3 cellular contexts compared by ENCODE assay signal in the genomic region with DNA sequence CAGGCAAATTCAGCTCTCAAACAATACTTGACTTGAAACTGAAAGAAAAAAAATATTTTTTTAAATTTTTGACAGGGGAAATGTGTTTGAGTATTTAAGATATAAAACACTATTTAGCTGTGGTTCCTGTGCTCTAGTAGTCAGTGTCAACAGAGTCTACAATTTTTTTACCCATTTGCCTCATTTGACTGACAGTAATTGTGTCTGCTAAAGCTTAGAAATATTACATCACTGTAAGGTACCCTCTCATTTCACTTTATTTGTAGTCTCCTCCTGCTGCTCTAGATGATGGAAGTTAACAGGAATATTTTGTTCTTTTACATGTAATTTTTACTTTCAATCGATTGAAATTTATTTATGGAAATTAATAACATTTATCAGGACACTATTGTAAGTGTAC.
"Had no signal": no experiment of that assay in that cellular context is flagged by ENCODE, and none has a peak within 500 bp of the region (broad histone marks: within the 10 kb centered on the region; RNA-seq: fewer than 3 reads in every experiment).

No MANE protein-coding gene starts in this region.

- DNase-seq: GDM1, GF-D8 had no signal

- H3K4me3 ChIP-seq: GM12878 had no signal

- ATAC-seq: GM12878 had no signal
